8 cellular contexts compared by ENCODE assay signal in genomic region chr2:100606740-100607343, GRCh38. TPM values are rescaled to one million over a fixed set of nuclear protein-coding genes. Genes with fewer than 3 reads are reported as not detected.
A peak's percentile ranks its signal among the peaks of the same experiment; 100 is the strongest.
DNase-seq lines count a peak whose midpoint lies in the region; ATAC-seq and TF ChIP-seq lines count a peak whose summit lies in the region.

No MANE protein-coding gene starts in this region.

- no peaks in the 10 kb centered on the region for H3K9me3 Mint-ChIP-seq in Caco-2 (ENCODE audit: unreplicated experiment)

- H4K20me1 ChIP-seq in PC-9 (ENCODE audit: insufficient read depth), result no peaks in the 10 kb centered on the region

- peak; percentile 74 to 82 for TF ChIP-seq CTCF in Caco-2 (IDR thresholded peaks at IDR 0.05; ENCODE audit: insufficient read depth in 1 of 2, low read depth in 1 of 2, low read length in 1 of 2, severe bottlenecking in 1 of 2, unreplicated experiment in 1 of 2)
- TF ChIP-seq CTCF in HEK293 (tag by site-specific recombination; IDR thresholded peaks at IDR 0.05), result peak; percentile 30; the same call in 1 of the 2 replicates
- peak; percentile 95 for TF ChIP-seq CTCF in PC-9 (conservative IDR thresholded peaks at IDR 0.05)
- peak; percentile 82 for TF ChIP-seq CTCF in brain microvascular endothelial cell (IDR thresholded peaks at IDR 0.05; ENCODE audit: low read depth, low read length, missing control alignments)

- no peaks in the 10 kb centered on the region for H3K36me3 Mint-ChIP-seq in Caco-2 (ENCODE audit: insufficient read depth, unreplicated experiment)

- no peaks in the 10 kb centered on the region for H3K9me3 ChIP-seq in Caco-2
- no peaks in the 10 kb centered on the region for H3K9me3 ChIP-seq in HEK293 (ENCODE audit: control insufficient read depth, insufficient read depth, low read depth, low read length)
- no peaks in the 10 kb centered on the region for H3K9me3 ChIP-seq in PC-9 (ENCODE audit: insufficient read depth, low read depth)

- in situ Hi-C loops in brain microvascular endothelial cell (cut with HindIII; ENCODE audit: low pct_ligation_motif_present, low sequenced_read_pairs), result no loop called here

- H3K27ac ChIP-seq in HEK293 (ENCODE audit: extremely low read depth, low read depth, low read length) (no peak overlapping the region), PC-9 (no peak overlapping the region), brain microvascular endothelial cell (no peak overlapping the region)

- H3K4me2 ChIP-seq in PC-9, result no peak overlapping the region

- no peak overlapping the region for H3K27ac Mint-ChIP-seq in Caco-2 (ENCODE audit: unreplicated experiment)

- no peaks in the 10 kb centered on the region for H3K27me3 ChIP-seq in Caco-2 (replicated peaks; ENCODE audit: control insufficient read depth, insufficient read depth, low read length)
- no peaks in the 10 kb centered on the region for H3K27me3 ChIP-seq in PC-9 (ENCODE audit: insufficient read depth, low read depth)
- H3K27me3 ChIP-seq in brain microvascular endothelial cell (replicated peaks), result no peaks in the 10 kb centered on the region

- no peaks in the 10 kb centered on the region for H3K4me1 Mint-ChIP-seq in Caco-2 (ENCODE audit: low read depth, unreplicated experiment)

- H3K36me3 ChIP-seq in Caco-2 (ENCODE audit: control insufficient read depth, insufficient read depth, low read length), result no peaks in the 10 kb centered on the region
- H3K36me3 ChIP-seq in HEK293 (ENCODE audit: control insufficient read depth in 2 of 2, insufficient read depth in 1 of 2, low read length in 2 of 2), result no peaks in the 10 kb centered on the region
- H3K36me3 ChIP-seq in PC-9 (ENCODE audit: low read depth), result no peaks in the 10 kb centered on the region
- no peaks in the 10 kb centered on the region for H3K36me3 ChIP-seq in brain microvascular endothelial cell (replicated peaks)

- no peak overlapping the region for H2AFZ ChIP-seq in PC-9

- CTCF ChIA-PET in Caco-2 (lab: Charles Lee), result no interaction called here
- CTCF ChIA-PET in HEK293 (lab: Yijun Ruan, JAX), result interaction anchor here (0.5 to 7.3 kb wide), 31 partner anchors 9 to 645 kb away, joined by 3 to 63 read pairs (median 3); no protein-coding TSS in a partner anchor
- CTCF ChIA-PET in PC-9 (lab: Charles Lee), result interaction anchor here (0.5 to 0.7 kb wide), 4 partner anchors 128 to 599 kb away, joined by 3 to 14 read pairs (median 5); no protein-coding TSS in a partner anchor

- peaks cover 6% of the 10 kb centered on the region; the same call in 1 of the 2 replicates for H3F3A ChIP-seq in PC-9 (ENCODE audit: insufficient read depth, low read depth)

- POLR2A ChIA-PET in Caco-2 (lab: Charles Lee) (no interaction called here), HEK293 (lab: Yijun Ruan, JAX) (no interaction called here), PC-9 (lab: Charles Lee; ENCODE audit: unreplicated experiment) (no interaction called here)

- H3K4me1 ChIP-seq in Caco-2 (no peaks in the 10 kb centered on the region), HEK293 (ENCODE audit: control insufficient read depth, insufficient read depth, low read length) (no peaks in the 10 kb centered on the region), PC-9 (replicated peaks; ENCODE audit: insufficient read depth) (no peaks in the 10 kb centered on the region)

- ATAC-seq in GM21737 (IDR thresholded peaks at IDR 0.05; ENCODE audit: unreplicated experiment) (no peak), GM21723 (IDR thresholded peaks at IDR 0.05; ENCODE audit: unreplicated experiment) (no peak)

- BruUV-seq in Caco-2 (replicated peaks; lab: Mats Ljungman, UMichigan) (no TSS peak), PC-9 (replicated peaks; lab: Mats Ljungman, UMichigan) (no TSS peak)

- H3K9me2 ChIP-seq in PC-9 (ENCODE audit: insufficient read depth), result no peaks in the 10 kb centered on the region

- DNase-seq in Caco-2, result peak in 1 of 2 experiments; percentile 45
- DNase-seq in PC-9, result peak; percentile 19 to 38
- peak; percentile 46 for DNase-seq in brain microvascular endothelial cell
- DNase-seq in inferior parietal cortex (ENCODE audit: extremely low spot score), result peak; percentile 42
- DNase-seq in stimulated activated CD4-positive, alpha-beta T cell treated with anti-CD3 and anti-CD28 coated beads, Interleukin-4, amount 100 ng/mL, for 24 hours, result peak; percentile 33

- no peaks in the 10 kb centered on the region for H3K27me3 Mint-ChIP-seq in Caco-2 (ENCODE audit: insufficient read depth, unreplicated experiment)

- intact Hi-C loops in Caco-2 (cut with micrococcal nuclease; ENCODE audit: unreplicated experiment), result loop anchor here (2.0 to 5.0 kb wide), 3 partner anchors 110 to 545 kb away; partner anchors contain the start of gene TBC1D8
- intact Hi-C loops in PC-9 (cut with micrococcal nuclease; ENCODE audit: unreplicated experiment), result loop anchor here (2.0 to 10.0 kb wide), 3 partner anchors 405 to 598 kb away; no protein-coding TSS in a partner anchor

- H3K79me2 ChIP-seq in PC-9 (ENCODE audit: low read depth), result no peaks in the 10 kb centered on the region

- H3K4me3 ChIP-seq in Caco-2 (ENCODE audit: low read depth, low read length) (no peak overlapping the region), HEK293 (ENCODE audit: low read depth, low read length) (no peak overlapping the region), PC-9 (no peak overlapping the region), brain microvascular endothelial cell (ENCODE audit: low read depth, low read length) (no peak overlapping the region)

- H3K4me3 Mint-ChIP-seq in Caco-2 (ENCODE audit: unreplicated experiment), result no peak overlapping the region

TF ChIP-seq in HEK293, 187 proteins besides CTCF, POLR2A, EP300 and RAD21:
- TF ChIP-seq ZNF544 (tag by site-specific recombination; IDR thresholded peaks at IDR 0.05), result no peak
- TF ChIP-seq ZNF2 (tag by site-specific recombination; IDR thresholded peaks at IDR 0.05), result no peak
- peak; percentile 78 for TF ChIP-seq ZNF654 (tag by site-specific recombination; IDR thresholded peaks at IDR 0.05; ENCODE audit: low read depth)
- TF ChIP-seq ZNF792 (tag by site-specific recombination; IDR thresholded peaks at IDR 0.05), result peak; percentile 91
- 0 out of 2 replicates have a peak, but pooled peaks have one; percentile 10 for TF ChIP-seq SCRT2 (tag by site-specific recombination; IDR thresholded peaks at IDR 0.05)

RNA-seq across cellular contexts. Expression of gene PDCL3, which starts 44.0 kb away (rescaled TPM):
- total RNA-seq in Caco-2 (2022) (21.1 and 21.3 TPM in 2 replicates), PC-9 (2021) (22.7 and 23.5 TPM in 2 replicates)

Comparison
In these comparisons a context has a peak if more than half of its experiments do, and no peak if none do; other contexts are left out.
1. CTCF ChIP-seq: peak in every context shown above with its lines; median percentile 95 in PC-9; 82 in brain microvascular endothelial cell; 78 in Caco-2; 30 in HEK293.